In genomic region chr5:172746725-172747124, GRCh38 we compare ENCODE assay signal across 19 cellular contexts.
"Had no signal": no experiment of that assay in that cellular context is flagged by ENCODE, and none has a peak within 500 bp of the region (broad histone marks: within the 10 kb centered on the region; RNA-seq: fewer than 3 reads in every experiment).

No MANE protein-coding gene starts in this region.

- ATAC-seq: activated CD4-positive, alpha-beta T cell treated with anti-CD3 and anti-CD28 coated beads for 36 hours; activated T-helper 17 cell treated with anti-CD3 and anti-CD28 coated beads, Interleukin-2, amount 50 U/mL, for 72 hours; left colon; right lobe of liver; stimulated activated naive B cell treated with anti-CD40 and anti-IgM and Interleukin-4, amounts not matched to agents 10 μg/mL and 1 μg/mL and 100 μg/mL, for 72 hours had no signal

- H3K9me3 ChIP-seq: right lobe of liver, SK-N-SH had no signal

- H3K4me2 ChIP-seq: SK-N-SH had no signal

- H3K4me1 ChIP-seq: right lobe of liver had no signal

- H3K9ac ChIP-seq: SK-N-SH had no signal

- DNase-seq: activated CD4-positive, alpha-beta memory T cell treated with anti-CD3 and anti-CD28 coated beads for 36 hours; activated CD4-positive, alpha-beta T cell treated with anti-CD3 and anti-CD28 coated beads for 36 hours; activated naive CD4-positive, alpha-beta T cell; activated naive CD8-positive, alpha-beta T cell treated with anti-CD3 and anti-CD28 coated beads for 36 hours; activated T-cell treated with anti-CD3 and anti-CD28 coated beads for 4 hours; amygdala; brain microvascular endothelial cell; cortex of kidney; erythroblast; left colon; mammary epithelial cell; naive B cell; right lobe of liver; SK-N-SH; spleen; stimulated activated naive B cell treated with anti-CD40 and anti-IgM and Interleukin-4, amounts not matched to agents 10 μg/mL and 1 μg/mL and 100 μg/mL, for 72 hours; trophoblast cell had no signal

- H3K27me3 ChIP-seq: brain microvascular endothelial cell, right lobe of liver, spleen, vagina had no signal

- H3K27ac ChIP-seq: right lobe of liver, spleen, vagina had no signal

- H3K36me3 ChIP-seq: brain microvascular endothelial cell, right lobe of liver, spleen, vagina had no signal

- H3K4me3 ChIP-seq: right lobe of liver, spleen, vagina had no signal
